In genomic region chr4:120266602-120267001, GRCh38 we compare ENCODE assay signal across 22 cellular contexts.
"Had no signal": no experiment of that assay in that cellular context is flagged by ENCODE, and none has a peak within 500 bp of the region (broad histone marks: within the 10 kb centered on the region; RNA-seq: fewer than 3 reads in every experiment).

No MANE protein-coding gene starts in this region.

- H3K36me3 ChIP-seq: adrenal gland, ascending aorta, colonic mucosa, left lung, thyroid gland had no signal

- H3K27me3 ChIP-seq: adrenal gland, ascending aorta, colonic mucosa, dorsolateral prefrontal cortex, left lung, thyroid gland had no signal

- H3K27ac ChIP-seq: adrenal gland, ascending aorta, colonic mucosa, dorsolateral prefrontal cortex, left lung, psoas muscle, thyroid gland, VCaP had no signal

- H3K4me3 ChIP-seq: adrenal gland, ascending aorta, colonic mucosa, dorsolateral prefrontal cortex, left lung, lung, psoas muscle, thyroid gland had no signal

- H3K4me1 ChIP-seq: adrenal gland, ascending aorta, colonic mucosa, left lung, psoas muscle, thyroid gland had no signal

- H3K9me3 ChIP-seq: adrenal gland, ascending aorta, colonic mucosa, left lung, psoas muscle had no signal

- ATAC-seq: effector memory CD8-positive, alpha-beta T cell; left lung; naive thymus-derived CD4-positive, alpha-beta T cell; psoas muscle; right cardiac atrium; stimulated activated naive CD8-positive, alpha-beta T cell treated with anti-CD3 and anti-CD28 coated beads, Interleukin-15, Interleukin-2, amounts not matched to agents 100 U/mL and 50 U/mL, for 24 hours had no signal

- DNase-seq: activated CD4-positive, alpha-beta T cell treated with anti-CD3 and anti-CD28 coated beads, Interleukin-2, amount 10 ng/mL, durations not matched to agents 7 days and 5 days; activated CD4-positive, CD25-positive, alpha-beta regulatory T cell treated with anti-CD3 and anti-CD28 coated beads, Interleukin-2, amount 50 U/mL, for 72 hours; activated naive CD4-positive, alpha-beta T cell; activated T-cell treated with anti-CD3 and anti-CD28 coated beads, Interleukin-2, amount 50 U/mL, for 1 hour; adrenal gland; colonic mucosa; dorsolateral prefrontal cortex; effector memory CD8-positive, alpha-beta T cell; foreskin melanocyte; immature natural killer cell; kidney glomerular epithelial cell; left lung; naive thymus-derived CD4-positive, alpha-beta T cell; psoas muscle; right cardiac atrium; stimulated activated CD4-positive, alpha-beta T cell treated with anti-CD3 and anti-CD28 coated beads, Interleukin-12 subunit alpha, Interleukin-12 subunit beta, amount 100 ng/mL, for 4 hours; stimulated activated CD4-positive, alpha-beta T cell treated with anti-CD3 and anti-CD28 coated beads, Interleukin-4, amount 100 ng/mL, for 4 hours; stimulated activated naive CD8-positive, alpha-beta T cell treated with anti-CD3 and anti-CD28 coated beads, Interleukin-15, Interleukin-2, amounts not matched to agents 100 U/mL and 50 U/mL, for 24 hours; thyroid gland had no signal
